1 cellular context compared by ENCODE assay signal in the genomic region with DNA sequence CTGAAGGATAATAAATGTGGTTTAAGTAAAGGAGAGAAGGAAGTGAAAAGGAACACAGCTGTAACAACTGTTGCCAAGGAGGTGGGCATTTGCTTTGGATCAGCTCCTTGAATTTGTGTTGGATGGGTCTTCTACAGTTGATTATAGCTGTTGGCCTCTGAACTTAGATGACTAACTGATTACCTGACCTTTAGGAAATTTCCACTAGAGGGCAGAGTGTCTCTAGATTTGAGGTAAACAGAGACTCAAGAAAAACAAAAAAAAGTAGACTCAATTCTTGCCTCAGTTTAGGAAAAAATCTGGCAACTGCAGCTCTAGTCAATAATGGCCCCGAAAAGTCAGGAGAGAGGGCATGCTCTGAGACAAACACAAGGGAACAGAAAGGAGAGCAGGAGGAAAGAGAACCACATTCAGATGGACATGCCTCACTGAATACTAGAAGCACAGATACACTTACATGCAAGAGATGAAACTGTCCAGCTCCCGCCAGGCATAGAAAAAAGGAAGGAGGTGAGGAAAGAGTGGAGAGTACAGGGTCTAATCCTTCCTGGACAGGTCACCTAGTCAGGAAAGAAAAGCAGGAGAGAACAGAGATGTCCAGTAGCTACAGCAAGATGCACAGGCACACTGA.
TF ChIP-seq lines count a peak whose summit lies in the region.

No MANE protein-coding gene starts in this region.

TF ChIP-seq in endothelial cell of umbilical vein, 7 proteins besides CTCF, POLR2A, EP300 and RAD21 (continued from another document):
- TF ChIP-seq, protein P1, sequence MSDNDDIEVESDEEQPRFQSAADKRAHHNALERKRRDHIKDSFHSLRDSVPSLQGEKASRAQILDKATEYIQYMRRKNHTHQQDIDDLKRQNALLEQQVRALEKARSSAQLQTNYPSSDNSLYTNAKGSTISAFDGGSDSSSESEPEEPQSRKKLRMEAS (IDR thresholded peaks at IDR 0.05; ENCODE audit: insufficient read depth, insufficient read length): no peak
